29 cellular contexts compared by ENCODE assay signal in genomic region chr10:76072384-76072783, GRCh38.
"Had no signal": no experiment of that assay in that cellular context is flagged by ENCODE, and none has a peak within 500 bp of the region (broad histone marks: within the 10 kb centered on the region; RNA-seq: fewer than 3 reads in every experiment).

No MANE protein-coding gene starts in this region.

- DNase-seq: activated CD4-positive, alpha-beta T cell treated with anti-CD3 and anti-CD28 coated beads, Interleukin-2, amount 10 ng/mL, durations not matched to agents 24 days and 14 days; activated CD4-positive, alpha-beta T cell treated with anti-CD3 and anti-CD28 coated beads, Interleukin-2, amount 50 U/mL, for 48 hours; activated CD4-positive, CD25-positive, alpha-beta regulatory T cell treated with anti-CD3 and anti-CD28 coated beads, Interleukin-2, amount 50 U/mL, for 72 hours; activated CD8-positive, alpha-beta memory T cell treated with anti-CD3 and anti-CD28 coated beads, Interleukin-2, amount 10 ng/mL, durations not matched to agents 7 days and 5 days; activated effector memory CD4-positive, alpha-beta T cell treated with anti-CD3 and anti-CD28 coated beads, Interleukin-2, amount 50 U/mL, for 16 hours; activated naive CD4-positive, alpha-beta T cell treated with Interleukin-2 at 50 U/mL for 16 hours; activated naive CD8-positive, alpha-beta T cell treated with anti-CD3 and anti-CD28 coated beads, Interleukin-2, amount 50 U/mL, for 24 hours; activated T-cell treated with anti-CD3 and anti-CD28 coated beads, Interleukin-2, amount 50 U/mL, for 4 hours; amygdala; brain microvascular endothelial cell; cerebellar nuclear complex; KG1; MG63; NCI-H1105; NCI-H1436; NCI-H1694 treated with DMSO at 0.1 percent for 48 hours; NCI-H2029 treated with DMSO at 0.1 percent for 48 hours; NCI-H345; NCI-H510A; NCI-H526 treated with DMSO at 0.1 percent for 48 hours; NK-92 treated with Interleukin-12 subunit alpha and Interleukin-12 subunit beta, amount 100 ng/mL, for 24 hours; OCI-M1; RPMI8226 had no signal

- H3K27me3 ChIP-seq: brain microvascular endothelial cell, MG63 had no signal

- H3K4me3 Mint-ChIP-seq: activated CD4-positive, alpha-beta T cell treated with anti-CD3 and anti-CD28 coated beads, Interleukin-2, amount 10 ng/mL, durations not matched to agents 24 days and 14 days; activated CD8-positive, alpha-beta memory T cell treated with anti-CD3 and anti-CD28 coated beads, Interleukin-2, amount 10 ng/mL, durations not matched to agents 7 days and 5 days; activated naive CD8-positive, alpha-beta T cell treated with anti-CD3 and anti-CD28 coated beads, Interleukin-2, amount 50 U/mL, for 24 hours; activated T-cell treated with anti-CD3 and anti-CD28 coated beads, Interleukin-2, amount 50 U/mL, for 4 hours; T-helper 1 cell treated with Interleukin-12 subunit alpha and Interleukin-12 subunit beta and Interleukin-4 antibody, amounts not matched to agents 30 μg/mL and 1 μg/mL, for 36 hours; WTC11 had no signal

- ATAC-seq: activated CD8-positive, alpha-beta memory T cell treated with anti-CD3 and anti-CD28 coated beads, Interleukin-2, amount 10 ng/mL, durations not matched to agents 7 days and 5 days; activated naive CD4-positive, alpha-beta T cell treated with anti-CD3 and anti-CD28 coated beads, Interleukin-2, amount 50 U/mL, for 72 hours; activated naive CD8-positive, alpha-beta T cell treated with anti-CD3 and anti-CD28 coated beads, Interleukin-2, amount 50 U/mL, for 24 hours; activated T-cell treated with anti-CD3 and anti-CD28 coated beads, Interleukin-2, amount 50 U/mL, for 4 hours; Panc1; Right ventricle myocardium inferior; WTC11 had no signal

- H3K27ac ChIP-seq: brain microvascular endothelial cell had no signal

- H3K9me3 Mint-ChIP-seq: activated CD4-positive, alpha-beta T cell treated with anti-CD3 and anti-CD28 coated beads, Interleukin-2, amount 10 ng/mL, durations not matched to agents 24 days and 14 days had no signal

- H3K36me3 Mint-ChIP-seq: activated CD8-positive, alpha-beta memory T cell treated with anti-CD3 and anti-CD28 coated beads, Interleukin-2, amount 10 ng/mL, durations not matched to agents 7 days and 5 days had no signal

- H3K4me3 ChIP-seq: MG63, SK-N-MC had no signal

- H3K9me3 ChIP-seq: MG63 had no signal

- H3K27me3 Mint-ChIP-seq: activated CD4-positive, alpha-beta T cell treated with anti-CD3 and anti-CD28 coated beads, Interleukin-2, amount 10 ng/mL, durations not matched to agents 24 days and 14 days; activated CD8-positive, alpha-beta memory T cell treated with anti-CD3 and anti-CD28 coated beads, Interleukin-2, amount 10 ng/mL, durations not matched to agents 7 days and 5 days; activated naive CD8-positive, alpha-beta T cell treated with anti-CD3 and anti-CD28 coated beads, Interleukin-2, amount 50 U/mL, for 24 hours had no signal

- H3K4me1 Mint-ChIP-seq: activated CD4-positive, alpha-beta T cell treated with anti-CD3 and anti-CD28 coated beads, Interleukin-2, amount 10 ng/mL, durations not matched to agents 24 days and 14 days; activated CD8-positive, alpha-beta memory T cell treated with anti-CD3 and anti-CD28 coated beads, Interleukin-2, amount 10 ng/mL, durations not matched to agents 7 days and 5 days; activated naive CD8-positive, alpha-beta T cell treated with anti-CD3 and anti-CD28 coated beads, Interleukin-2, amount 50 U/mL, for 24 hours had no signal

- H3K27ac Mint-ChIP-seq: activated CD4-positive, alpha-beta T cell treated with anti-CD3 and anti-CD28 coated beads, Interleukin-2, amount 10 ng/mL, durations not matched to agents 24 days and 14 days; activated CD8-positive, alpha-beta memory T cell treated with anti-CD3 and anti-CD28 coated beads, Interleukin-2, amount 10 ng/mL, durations not matched to agents 7 days and 5 days; activated naive CD4-positive, alpha-beta T cell treated with anti-CD3 and anti-CD28 coated beads, Interleukin-2, amount 50 U/mL, for 72 hours; activated naive CD8-positive, alpha-beta T cell treated with anti-CD3 and anti-CD28 coated beads, Interleukin-2, amount 50 U/mL, for 24 hours; T-helper 1 cell treated with Interleukin-12 subunit alpha and Interleukin-12 subunit beta and Interleukin-4 antibody, amounts not matched to agents 30 μg/mL and 1 μg/mL, for 36 hours; WTC11 had no signal

- H3K36me3 ChIP-seq: brain microvascular endothelial cell, MG63 had no signal
